1 cellular context compared by ENCODE assay signal in genomic region chr2:138985881-138986280, GRCh38.
"Had no signal": no experiment of that assay in that cellular context is flagged by ENCODE, and none has a peak within 500 bp of the region (broad histone marks: within the 10 kb centered on the region; RNA-seq: fewer than 3 reads in every experiment).

No MANE protein-coding gene starts in this region.

- H3K4me3 ChIP-seq: GM12878 had no signal

- ATAC-seq: GM12878 had no signal
